Comparison of ENCODE assay signal across 1 cellular context in genomic region chr3:188320757-188321156, GRCh38.
TF ChIP-seq lines count a peak whose summit lies in the region.

No MANE protein-coding gene starts in this region.

TF ChIP-seq in SK-N-SH treated with all-trans-retinoic acid at 6 μM for 48 hours, 23 proteins besides CTCF, POLR2A, EP300 and RAD21 (continued from another document):
- no peak for TF ChIP-seq ARNTL (CRISPR knock-in tag; IDR thresholded peaks at IDR 0.05; ENCODE audit: borderline replicate concordance, low read depth)
